ENCODE assay signal across 26 cellular contexts in genomic region chr3:153440311-153440710, GRCh38.
"Had no signal": no experiment of that assay in that cellular context is flagged by ENCODE, and none has a peak within 500 bp of the region (broad histone marks: within the 10 kb centered on the region; RNA-seq: fewer than 3 reads in every experiment).

No MANE protein-coding gene starts in this region.

- H3K27ac ChIP-seq: stomach, suprapubic skin, testis, thoracic aorta, thyroid gland, tibial artery, tibial nerve, transverse colon, upper lobe of left lung, upper lobe of right lung, uterus, vagina had no signal

- DNase-seq: stimulated activated CD4-positive, alpha-beta T cell treated with anti-CD3 and anti-CD28 coated beads, Interleukin-2, amount 100 ng/mL, for 48 hours; stimulated activated CD4-positive, alpha-beta T cell treated with anti-CD3 and anti-CD28 coated beads, Interleukin-4, amount 100 ng/mL, for 1 hour; stimulated activated CD4-positive, alpha-beta T cell treated with anti-CD3 and anti-CD28 coated beads, Interleukin-4, amount 100 ng/mL, for 24 hours; stimulated activated CD4-positive, alpha-beta T cell treated with anti-CD3 and anti-CD28 coated beads, Interleukin-4, amount 100 ng/mL, for 4 hours; stimulated activated CD8-positive, alpha-beta memory T cell treated with anti-CD3 and anti-CD28 coated beads, Interleukin-4, amount 100 ng/mL, for 48 hours; stimulated activated naive B cell treated with anti-CD40 and anti-IgM and Interleukin-4, amounts not matched to agents 10 μg/mL and 1 μg/mL and 100 μg/mL, for 72 hours; stimulated activated naive CD4-positive, alpha-beta T cell; stimulated activated naive CD4-positive, alpha-beta T cell treated with Interleukin-2 at 50 U/mL for 16 hours; stimulated activated naive CD8-positive, alpha-beta T cell treated with anti-CD3 and anti-CD28 coated beads, Interleukin-15, amount 100 ng/mL, for 72 hours; stimulated activated naive CD8-positive, alpha-beta T cell treated with anti-CD3 and anti-CD28 coated beads, Interleukin-15, Interleukin-2, amounts not matched to agents 100 U/mL and 50 U/mL, for 24 hours; stomach; substantia nigra; testis; thyroid gland; tibial artery; transverse colon; upper lobe of left lung; upper lobe of right lung; uterus had no signal

- H3K36me3 ChIP-seq: stomach, suprapubic skin, thoracic aorta, thyroid gland, tibial artery, tibial nerve, transverse colon, upper lobe of left lung, upper lobe of right lung, uterus, vagina had no signal

- H3K4me3 ChIP-seq: stomach, suprapubic skin, testis, thoracic aorta, thyroid gland, tibial artery, tibial nerve, transverse colon, upper lobe of left lung, upper lobe of right lung, uterus, vagina had no signal

- H3K27me3 ChIP-seq: stomach, suprapubic skin, testis, thyroid gland, tibial artery, tibial nerve, transverse colon, upper lobe of left lung, upper lobe of right lung, uterus, vagina had no signal

- ATAC-seq: stimulated activated effector memory CD8-positive, alpha-beta T cell treated with anti-CD3 and anti-CD28 coated beads, Interleukin-12 subunit alpha, Interleukin-12 subunit beta, amount 100 ng/mL, for 72 hours; stimulated activated memory B cell treated with anti-CD40 and anti-IgM and Interleukin-4, amounts not matched to agents 10 μg/mL and 1 μg/mL and 100 μg/mL, for 72 hours; stimulated activated naive B cell treated with anti-CD40 and anti-IgM and Interleukin-4, amounts not matched to agents 10 μg/mL and 1 μg/mL and 100 μg/mL, for 72 hours; stimulated activated naive CD8-positive, alpha-beta T cell treated with anti-CD3 and anti-CD28 coated beads, Interleukin-15, amount 100 ng/mL, for 72 hours; stimulated activated naive CD8-positive, alpha-beta T cell treated with anti-CD3 and anti-CD28 coated beads, Interleukin-15, Interleukin-2, amounts not matched to agents 100 U/mL and 50 U/mL, for 24 hours; upper lobe of right lung had no signal

- H3K4me1 ChIP-seq: stomach, suprapubic skin, thyroid gland, upper lobe of right lung, uterus, vagina had no signal

- FAIRE-seq: urothelium cell line had no signal

- H3K9me3 ChIP-seq: stomach, suprapubic skin, testis, thoracic aorta, thyroid gland, tibial artery, tibial nerve, transverse colon, upper lobe of left lung, upper lobe of right lung, uterus, vagina had no signal
